ENCODE assay signal across 1 cellular context in genomic region chr19:51026554-51026831, GRCh38.
TF ChIP-seq lines count a peak whose summit lies in the region.

A gene with protein sequence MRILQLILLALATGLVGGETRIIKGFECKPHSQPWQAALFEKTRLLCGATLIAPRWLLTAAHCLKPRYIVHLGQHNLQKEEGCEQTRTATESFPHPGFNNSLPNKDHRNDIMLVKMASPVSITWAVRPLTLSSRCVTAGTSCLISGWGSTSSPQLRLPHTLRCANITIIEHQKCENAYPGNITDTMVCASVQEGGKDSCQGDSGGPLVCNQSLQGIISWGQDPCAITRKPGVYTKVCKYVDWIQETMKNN (minus strand): TSS chr19:51026616. CDS start chr19:51025631, 985 bp downstream.

TF ChIP-seq in GM23338, 12 proteins besides CTCF, POLR2A, EP300 and RAD21 (continued from another document):
- TF ChIP-seq, protein P1, sequence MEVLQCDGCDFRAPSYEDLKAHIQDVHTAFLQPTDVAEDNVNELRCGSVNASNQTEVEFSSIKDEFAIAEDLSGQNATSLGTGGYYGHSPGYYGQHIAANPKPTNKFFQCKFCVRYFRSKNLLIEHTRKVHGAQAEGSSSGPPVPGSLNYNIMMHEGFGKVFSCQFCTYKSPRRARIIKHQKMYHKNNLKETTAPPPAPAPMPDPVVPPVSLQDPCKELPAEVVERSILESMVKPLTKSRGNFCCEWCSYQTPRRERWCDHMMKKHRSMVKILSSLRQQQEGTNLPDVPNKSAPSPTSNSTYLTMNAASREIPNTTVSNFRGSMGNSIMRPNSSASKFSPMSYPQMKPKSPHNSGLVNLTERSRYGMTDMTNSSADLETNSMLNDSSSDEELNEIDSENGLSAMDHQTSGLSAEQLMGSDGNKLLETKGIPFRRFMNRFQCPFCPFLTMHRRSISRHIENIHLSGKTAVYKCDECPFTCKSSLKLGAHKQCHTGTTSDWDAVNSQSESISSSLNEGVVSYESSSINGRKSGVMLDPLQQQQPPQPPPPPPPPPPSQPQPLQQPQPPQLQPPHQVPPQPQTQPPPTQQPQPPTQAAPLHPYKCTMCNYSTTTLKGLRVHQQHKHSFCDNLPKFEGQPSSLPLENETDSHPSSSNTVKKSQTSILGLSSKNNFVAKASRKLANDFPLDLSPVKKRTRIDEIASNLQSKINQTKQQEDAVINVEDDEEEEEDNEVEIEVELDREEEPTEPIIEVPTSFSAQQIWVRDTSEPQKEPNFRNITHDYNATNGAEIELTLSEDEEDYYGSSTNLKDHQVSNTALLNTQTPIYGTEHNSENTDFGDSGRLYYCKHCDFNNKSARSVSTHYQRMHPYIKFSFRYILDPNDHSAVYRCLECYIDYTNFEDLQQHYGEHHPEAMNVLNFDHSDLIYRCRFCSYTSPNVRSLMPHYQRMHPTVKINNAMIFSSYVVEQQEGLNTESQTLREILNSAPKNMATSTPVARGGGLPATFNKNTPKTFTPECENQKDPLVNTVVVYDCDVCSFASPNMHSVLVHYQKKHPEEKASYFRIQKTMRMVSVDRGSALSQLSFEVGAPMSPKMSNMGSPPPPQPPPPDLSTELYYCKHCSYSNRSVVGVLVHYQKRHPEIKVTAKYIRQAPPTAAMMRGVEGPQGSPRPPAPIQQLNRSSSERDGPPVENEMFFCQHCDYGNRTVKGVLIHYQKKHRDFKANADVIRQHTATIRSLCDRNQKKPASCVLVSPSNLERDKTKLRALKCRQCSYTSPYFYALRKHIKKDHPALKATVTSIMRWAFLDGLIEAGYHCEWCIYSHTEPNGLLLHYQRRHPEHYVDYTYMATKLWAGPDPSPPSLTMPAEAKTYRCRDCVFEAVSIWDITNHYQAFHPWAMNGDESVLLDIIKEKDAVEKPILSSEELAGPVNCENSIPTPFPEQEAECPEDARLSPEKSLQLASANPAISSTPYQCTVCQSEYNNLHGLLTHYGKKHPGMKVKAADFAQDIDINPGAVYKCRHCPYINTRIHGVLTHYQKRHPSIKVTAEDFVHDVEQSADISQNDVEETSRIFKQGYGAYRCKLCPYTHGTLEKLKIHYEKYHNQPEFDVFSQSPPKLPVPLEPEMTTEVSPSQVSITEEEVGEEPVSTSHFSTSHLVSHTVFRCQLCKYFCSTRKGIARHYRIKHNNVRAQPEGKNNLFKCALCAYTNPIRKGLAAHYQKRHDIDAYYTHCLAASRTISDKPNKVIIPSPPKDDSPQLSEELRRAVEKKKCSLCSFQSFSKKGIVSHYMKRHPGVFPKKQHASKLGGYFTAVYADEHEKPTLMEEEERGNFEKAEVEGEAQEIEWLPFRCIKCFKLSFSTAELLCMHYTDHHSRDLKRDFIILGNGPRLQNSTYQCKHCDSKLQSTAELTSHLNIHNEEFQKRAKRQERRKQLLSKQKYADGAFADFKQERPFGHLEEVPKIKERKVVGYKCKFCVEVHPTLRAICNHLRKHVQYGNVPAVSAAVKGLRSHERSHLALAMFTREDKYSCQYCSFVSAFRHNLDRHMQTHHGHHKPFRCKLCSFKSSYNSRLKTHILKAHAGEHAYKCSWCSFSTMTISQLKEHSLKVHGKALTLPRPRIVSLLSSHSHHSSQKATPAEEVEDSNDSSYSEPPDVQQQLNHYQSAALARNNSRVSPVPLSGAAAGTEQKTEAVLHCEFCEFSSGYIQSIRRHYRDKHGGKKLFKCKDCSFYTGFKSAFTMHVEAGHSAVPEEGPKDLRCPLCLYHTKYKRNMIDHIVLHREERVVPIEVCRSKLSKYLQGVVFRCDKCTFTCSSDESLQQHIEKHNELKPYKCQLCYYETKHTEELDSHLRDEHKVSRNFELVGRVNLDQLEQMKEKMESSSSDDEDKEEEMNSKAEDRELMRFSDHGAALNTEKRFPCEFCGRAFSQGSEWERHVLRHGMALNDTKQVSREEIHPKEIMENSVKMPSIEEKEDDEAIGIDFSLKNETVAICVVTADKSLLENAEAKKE (CRISPR knock-in tag; IDR thresholded peaks at IDR 0.05) = no peak
- no peak for TF ChIP-seq EZH2 (IDR thresholded peaks at IDR 0.05; ENCODE audit: low read depth, unreplicated experiment)
